Comparison of ENCODE assay signal across 14 cellular contexts in the genomic region with DNA sequence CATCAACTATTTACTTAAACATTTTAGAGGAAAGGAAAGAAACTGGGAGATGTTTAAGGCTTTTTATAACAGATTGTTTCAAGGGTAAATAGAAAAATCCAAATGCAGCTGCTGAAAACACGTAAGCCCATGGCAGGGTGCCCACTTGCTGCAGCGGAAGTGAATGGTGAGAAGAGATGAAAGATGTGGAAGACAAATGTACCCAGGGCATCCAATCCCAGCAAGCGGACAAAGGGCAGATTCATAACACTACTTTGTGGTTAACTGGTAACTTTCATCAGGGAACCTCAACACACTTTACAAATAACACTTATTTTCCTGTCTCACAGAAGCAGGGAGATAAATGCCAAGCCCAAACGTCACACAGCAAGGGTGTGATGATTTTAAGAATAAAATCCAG.
DNase-seq lines count a peak whose midpoint lies in the region; ATAC-seq and TF ChIP-seq lines count a peak whose summit lies in the region.
"Had no signal": no experiment of that assay in that cellular context is flagged by ENCODE, and none has a peak within 500 bp of the region (broad histone marks: within the 10 kb centered on the region; RNA-seq: fewer than 3 reads in every experiment).

No MANE protein-coding gene starts in this region.

- DNase-seq in activated T-cell treated with anti-CD3 and anti-CD28 coated beads, Interleukin-2, amount 50 U/mL, for 72 hours = peak; percentile 5 to 30
- no peak for DNase-seq in activated T-cell treated with anti-CD3 and anti-CD28 coated beads, Interleukin-2, amount 50 U/mL, for 4 hours
- DNase-seq in SW480 (ENCODE audit: low spot score) (peak; percentile 80), immature natural killer cell (peak; percentile 37 to 57 (median 41)), uterus (peak; percentile 34 to 49), NCI-H510A (lab: John Stamatoyannopoulos, UW) (no peak)
- no peak for DNase-seq in activated effector memory CD4-positive, alpha-beta T cell treated with Interleukin-2 at 50 U/mL for 16 hours
- DNase-seq: activated CD4-positive, alpha-beta T cell treated with anti-CD3 and anti-CD28 coated beads for 4 hours; activated naive CD4-positive, alpha-beta T cell treated with anti-CD3 and anti-CD28 coated beads, Interleukin-2, amount 10 ng/mL, durations not matched to agents 7 days and 5 days; Karpas-422; stimulated activated naive B cell treated with anti-CD40 and anti-IgM and Interleukin-4, amounts not matched to agents 10 μg/mL and 1 μg/mL and 100 μg/mL, for 72 hours had no signal

- no peak overlapping the region for H3K4me3 Mint-ChIP-seq in activated T-cell treated with anti-CD3 and anti-CD28 coated beads, Interleukin-2, amount 50 U/mL, for 72 hours
- H3K4me3 Mint-ChIP-seq in activated T-cell treated with anti-CD3 and anti-CD28 coated beads, Interleukin-2, amount 50 U/mL, for 4 hours = no peak overlapping the region
- peak overlapping the region in 3 of 5 donors; percentile 28 to 72 (median 42) for H3K4me3 Mint-ChIP-seq in immature natural killer cell
- H3K4me3 Mint-ChIP-seq: activated naive CD4-positive, alpha-beta T cell treated with anti-CD3 and anti-CD28 coated beads, Interleukin-2, amount 10 ng/mL, durations not matched to agents 7 days and 5 days; stimulated activated naive B cell treated with anti-CD40 and anti-IgM and Interleukin-4, amounts not matched to agents 10 μg/mL and 1 μg/mL and 100 μg/mL, for 72 hours had no signal

- H3K9me3 ChIP-seq in uterus = no peaks in the 10 kb centered on the region
- H3K9me3 ChIP-seq: HAP-1 had no signal

- TF ChIP-seq CTCF in uterus (IDR thresholded peaks at IDR 0.05) = no peak

- no peak overlapping the region for H3K27ac Mint-ChIP-seq in activated T-cell treated with anti-CD3 and anti-CD28 coated beads, Interleukin-2, amount 50 U/mL, for 72 hours
- H3K27ac Mint-ChIP-seq in immature natural killer cell = peak overlapping the region in 2 of 6 donors; percentile 18 to 68
- H3K27ac Mint-ChIP-seq: activated naive CD4-positive, alpha-beta T cell treated with anti-CD3 and anti-CD28 coated beads, Interleukin-2, amount 10 ng/mL, durations not matched to agents 7 days and 5 days; progenitor cell of endocrine pancreas; stimulated activated naive B cell treated with anti-CD40 and anti-IgM and Interleukin-4, amounts not matched to agents 10 μg/mL and 1 μg/mL and 100 μg/mL, for 72 hours had no signal

- H3K27me3 Mint-ChIP-seq in activated T-cell treated with anti-CD3 and anti-CD28 coated beads, Interleukin-2, amount 50 U/mL, for 72 hours (ENCODE audit: low read depth) = peaks cover 18% of the 10 kb centered on the region
- peaks cover 11% of the 10 kb centered on the region for H3K27me3 Mint-ChIP-seq in activated T-cell treated with anti-CD3 and anti-CD28 coated beads, Interleukin-2, amount 50 U/mL, for 4 hours (ENCODE audit: low read depth)
- H3K27me3 Mint-ChIP-seq in immature natural killer cell (ENCODE audit: low read depth in 3 of 3) = peaks cover 7 to 17% (median 13%) of the 10 kb centered on the region in 3 donors

- H3K4me1 Mint-ChIP-seq in activated T-cell treated with anti-CD3 and anti-CD28 coated beads, Interleukin-2, amount 50 U/mL, for 72 hours (ENCODE audit: low read depth) = peaks cover 11% of the 10 kb centered on the region
- peaks cover 5% of the 10 kb centered on the region for H3K4me1 Mint-ChIP-seq in activated T-cell treated with anti-CD3 and anti-CD28 coated beads, Interleukin-2, amount 50 U/mL, for 4 hours (ENCODE audit: low read depth)
- H3K4me1 Mint-ChIP-seq in immature natural killer cell = peaks cover 25 to 38% of the 10 kb centered on the region in 2 donors

- TF ChIP-seq POLR2A in uterus (IDR thresholded peaks at IDR 0.05) = no peak

- intact Hi-C loops in uterus (cut with DNase I; ENCODE audit: low total_unique reads) = no loop called here

- ATAC-seq in activated T-cell treated with anti-CD3 and anti-CD28 coated beads, Interleukin-2, amount 50 U/mL, for 72 hours (replicated peaks in 1 of 2) = peak; percentile 30 to 50
- ATAC-seq in activated T-cell treated with anti-CD3 and anti-CD28 coated beads, Interleukin-2, amount 50 U/mL, for 4 hours = no peak
- no peak for ATAC-seq in GM21390 (IDR thresholded peaks at IDR 0.05; ENCODE audit: unreplicated experiment)
- ATAC-seq: stimulated activated naive B cell treated with anti-CD40 and anti-IgM and Interleukin-4, amounts not matched to agents 10 μg/mL and 1 μg/mL and 100 μg/mL, for 72 hours had no signal

- peak overlapping the region; percentile 24 to 34 for H3K27ac ChIP-seq in uterus

- H3K36me3 ChIP-seq in uterus = no peaks in the 10 kb centered on the region
- H3K36me3 ChIP-seq: HAP-1 had no signal

- no peaks in the 10 kb centered on the region for H3K27me3 ChIP-seq in uterus

- H3K36me3 Mint-ChIP-seq in activated T-cell treated with anti-CD3 and anti-CD28 coated beads, Interleukin-2, amount 50 U/mL, for 72 hours (ENCODE audit: insufficient read depth in 2 of 2) = peaks cover 2 to 10% of the 10 kb centered on the region in 2 donors
- H3K36me3 Mint-ChIP-seq in activated T-cell treated with anti-CD3 and anti-CD28 coated beads, Interleukin-2, amount 50 U/mL, for 4 hours (ENCODE audit: insufficient read depth) = no peaks in the 10 kb centered on the region
- peaks cover 4 to 5% (median 4%) of the 10 kb centered on the region in 3 donors for H3K36me3 Mint-ChIP-seq in immature natural killer cell
- H3K36me3 Mint-ChIP-seq: activated naive CD4-positive, alpha-beta T cell treated with anti-CD3 and anti-CD28 coated beads, Interleukin-2, amount 10 ng/mL, durations not matched to agents 7 days and 5 days had no signal

- peaks cover 3 to 4% of the 10 kb centered on the region in 2 donors for H3K9me3 Mint-ChIP-seq in activated T-cell treated with anti-CD3 and anti-CD28 coated beads, Interleukin-2, amount 50 U/mL, for 72 hours
- peaks cover 4% of the 10 kb centered on the region for H3K9me3 Mint-ChIP-seq in activated T-cell treated with anti-CD3 and anti-CD28 coated beads, Interleukin-2, amount 50 U/mL, for 4 hours
- H3K9me3 Mint-ChIP-seq in immature natural killer cell = peaks cover 0 to 8% (median 0%) of the 10 kb centered on the region in 6 donors

- H3K4me1 ChIP-seq in uterus = peaks cover 0 to 7% of the 10 kb centered on the region in 2 donors
- H3K4me1 ChIP-seq: HAP-1 had no signal

- no peak overlapping the region for H3K4me3 ChIP-seq in uterus
- H3K4me3 ChIP-seq: HAP-1 had no signal

Comparison
In these comparisons a context has a peak if more than half of its experiments do, and no peak if none do; other contexts are left out.
1. ATAC-seq: peak in activated T-cell treated with anti-CD3 and anti-CD28 coated beads, Interleukin-2, amount 50 U/mL, for 72 hours (2 of 2); none in activated T-cell treated with anti-CD3 and anti-CD28 coated beads, Interleukin-2, amount 50 U/mL, for 4 hours (0 of 2) and GM21390 (single experiment).
2. DNase-seq: peak in activated T-cell treated with anti-CD3 and anti-CD28 coated beads, Interleukin-2, amount 50 U/mL, for 72 hours (2 of 2), SW480 (single experiment), immature natural killer cell (3 of 3) and uterus (2 of 2); none in activated T-cell treated with anti-CD3 and anti-CD28 coated beads, Interleukin-2, amount 50 U/mL, for 4 hours (single experiment), NCI-H510A (single experiment) and activated effector memory CD4-positive, alpha-beta T cell treated with Interleukin-2 at 50 U/mL for 16 hours (single experiment).
3. H3K4me3 Mint-ChIP-seq: peak in immature natural killer cell (3 of 5); none in activated T-cell treated with anti-CD3 and anti-CD28 coated beads, Interleukin-2, amount 50 U/mL, for 72 hours (0 of 2) and activated T-cell treated with anti-CD3 and anti-CD28 coated beads, Interleukin-2, amount 50 U/mL, for 4 hours (single experiment).